In genomic region chr2:21895200-21895599, GRCh38 we compare ENCODE assay signal across 24 cellular contexts.
"Had no signal": no experiment of that assay in that cellular context is flagged by ENCODE, and none has a peak within 500 bp of the region (broad histone marks: within the 10 kb centered on the region; RNA-seq: fewer than 3 reads in every experiment).

No MANE protein-coding gene starts in this region.

- DNase-seq: stimulated activated CD4-positive, alpha-beta T cell treated with anti-CD3 and anti-CD28 coated beads, Interleukin-2, amount 100 ng/mL, for 48 hours; stimulated activated CD4-positive, alpha-beta T cell treated with anti-CD3 and anti-CD28 coated beads, Interleukin-4, amount 100 ng/mL, for 1 hour; stimulated activated CD4-positive, alpha-beta T cell treated with anti-CD3 and anti-CD28 coated beads, Interleukin-4, amount 100 ng/mL, for 24 hours; stimulated activated CD4-positive, alpha-beta T cell treated with anti-CD3 and anti-CD28 coated beads, Interleukin-4, amount 100 ng/mL, for 4 hours; stimulated activated CD8-positive, alpha-beta memory T cell treated with anti-CD3 and anti-CD28 coated beads, Interleukin-4, amount 100 ng/mL, for 48 hours; stimulated activated naive B cell treated with anti-CD40 and anti-IgM and Interleukin-4, amounts not matched to agents 10 μg/mL and 1 μg/mL and 100 μg/mL, for 72 hours; stimulated activated naive CD4-positive, alpha-beta T cell; stimulated activated naive CD4-positive, alpha-beta T cell treated with Interleukin-2 at 50 U/mL for 16 hours; stimulated activated naive CD8-positive, alpha-beta T cell treated with anti-CD3 and anti-CD28 coated beads, Interleukin-15, amount 100 ng/mL, for 72 hours; stimulated activated naive CD8-positive, alpha-beta T cell treated with anti-CD3 and anti-CD28 coated beads, Interleukin-15, Interleukin-2, amounts not matched to agents 100 U/mL and 50 U/mL, for 24 hours; stomach; substantia nigra; testis; thyroid gland; tibial artery; transverse colon; trophoblast cell; upper lobe of left lung; upper lobe of right lung; uterus had no signal

- H3K36me3 ChIP-seq: stomach, suprapubic skin, thoracic aorta, thyroid gland, tibial artery, tibial nerve, transverse colon, upper lobe of left lung, upper lobe of right lung, uterus, vagina had no signal

- H3K4me3 ChIP-seq: stomach, suprapubic skin, testis, thoracic aorta, thyroid gland, tibial artery, tibial nerve, transverse colon, upper lobe of left lung, upper lobe of right lung, uterus, vagina had no signal

- H3K27ac ChIP-seq: stomach, suprapubic skin, testis, thoracic aorta, thyroid gland, tibial artery, tibial nerve, transverse colon, upper lobe of left lung, upper lobe of right lung, uterus, vagina had no signal

- H3K9me3 ChIP-seq: stomach, suprapubic skin, testis, thoracic aorta, thyroid gland, tibial artery, tibial nerve, transverse colon, upper lobe of left lung, upper lobe of right lung, uterus, vagina had no signal

- H3K27me3 ChIP-seq: stomach, suprapubic skin, testis, thyroid gland, tibial artery, tibial nerve, transverse colon, upper lobe of left lung, upper lobe of right lung, uterus, vagina had no signal
